In the genomic region with DNA sequence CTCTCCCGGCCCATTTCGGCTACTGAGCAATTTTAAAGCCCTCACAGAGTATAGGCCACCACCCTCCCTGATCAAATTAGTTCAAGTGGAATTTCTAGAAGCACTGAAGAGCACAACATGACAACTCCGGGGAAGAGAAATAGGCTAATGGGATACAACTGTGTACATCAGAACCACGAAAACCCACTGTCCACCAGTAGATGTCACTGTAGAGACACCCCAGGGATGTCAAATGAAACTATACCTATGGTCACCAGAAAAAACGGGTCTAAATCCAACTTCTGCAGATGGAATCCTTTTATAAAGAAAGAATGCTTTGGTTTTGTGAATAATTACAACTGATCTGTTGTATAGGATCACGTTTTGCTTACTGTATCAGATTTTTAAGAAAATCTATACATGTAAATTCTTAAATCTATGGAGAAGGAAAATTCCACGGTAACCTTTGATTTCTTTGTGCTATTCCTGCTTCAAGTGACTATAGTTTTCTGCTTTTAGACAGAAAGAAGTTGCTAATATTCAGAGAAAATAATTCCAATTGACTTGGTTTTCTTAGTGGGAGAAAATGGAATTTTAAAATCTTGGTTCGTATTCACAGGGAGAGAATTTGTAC, we compare ENCODE assay signal across 9 cellular contexts. TPM values are rescaled to one million over a fixed set of nuclear protein-coding genes. Genes with fewer than 3 reads are reported as not detected.
DNase-seq lines count a peak whose midpoint lies in the region; ATAC-seq and TF ChIP-seq lines count a peak whose summit lies in the region.
"Had no signal": no experiment of that assay in that cellular context is flagged by ENCODE, and none has a peak within 500 bp of the region (broad histone marks: within the 10 kb centered on the region; RNA-seq: fewer than 3 reads in every experiment).

No MANE protein-coding gene starts in this region.

- peak; percentile 37 for DNase-seq in activated gamma-delta T cell treated with Interleukin-2 at 50 U/mL for 16 hours
- DNase-seq in activated gamma-delta T cell (lab: John Stamatoyannopoulos, UW), result no peak
- no peak for DNase-seq in RWPE2 (ENCODE audit: low spot score)
- no peak for DNase-seq in breast epithelium (ENCODE audit: low spot score in 2 of 2)
- DNase-seq in iris pigment epithelial cell (ENCODE audit: low read depth), result peak; percentile 66
- no peak for DNase-seq in stimulated activated effector memory CD8-positive, alpha-beta T cell treated with anti-CD3 and anti-CD28 coated beads, Interleukin-12 subunit alpha, Interleukin-12 subunit beta, amount 100 ng/mL, for 72 hours (ENCODE audit: low spot score in 2 of 2)

- TF ChIP-seq CTCF in RWPE2 (IDR thresholded peaks at IDR 0.05; ENCODE audit: poor library complexity, severe bottlenecking) (peak; percentile 65), breast epithelium (IDR thresholded peaks at IDR 0.05) (peak in 2 of 3 donors; percentile 39 to 47)

- no peak for TF ChIP-seq POLR2A in breast epithelium (IDR thresholded peaks at IDR 0.05)

- H3K4me1 ChIP-seq in RWPE2 (ENCODE audit: insufficient read depth, poor library complexity, severe bottlenecking) (no peaks in the 10 kb centered on the region), breast epithelium (no peaks in the 10 kb centered on the region)

- peak overlapping the region in 2 of 3 donors; percentile 1 to 12 for H3K27ac Mint-ChIP-seq in IgD-negative memory B cell
- peak overlapping the region; percentile 90 for H3K27ac Mint-ChIP-seq in stimulated activated effector memory CD8-positive, alpha-beta T cell treated with anti-CD3 and anti-CD28 coated beads, Interleukin-12 subunit alpha, Interleukin-12 subunit beta, amount 100 ng/mL, for 72 hours

- H3K9me3 ChIP-seq in RWPE2 (ENCODE audit: severe bottlenecking) (no peaks in the 10 kb centered on the region), breast epithelium (no peaks in the 10 kb centered on the region)

- H3K4me3 Mint-ChIP-seq in IgD-negative memory B cell, result no peak overlapping the region
- H3K4me3 Mint-ChIP-seq in stimulated activated effector memory CD8-positive, alpha-beta T cell treated with anti-CD3 and anti-CD28 coated beads, Interleukin-12 subunit alpha, Interleukin-12 subunit beta, amount 100 ng/mL, for 72 hours, result no peak overlapping the region

- H3K36me3 ChIP-seq in RWPE2 (ENCODE audit: low read depth) (peaks cover 6% of the 10 kb centered on the region; the same call in 1 of the 2 replicates), breast epithelium (no peaks in the 10 kb centered on the region)

- H3K27me3 ChIP-seq in RWPE2 (ENCODE audit: insufficient read depth, poor library complexity, severe bottlenecking), result no peaks in the 10 kb centered on the region
- H3K27me3 ChIP-seq in breast epithelium, result peaks cover 0 to 51% of the 10 kb centered on the region in 2 donors

- H3K4me1 Mint-ChIP-seq in IgD-negative memory B cell, result peaks cover 1 to 5% (median 3%) of the 10 kb centered on the region in 3 donors
- H3K4me1 Mint-ChIP-seq in stimulated activated effector memory CD8-positive, alpha-beta T cell treated with anti-CD3 and anti-CD28 coated beads, Interleukin-12 subunit alpha, Interleukin-12 subunit beta, amount 100 ng/mL, for 72 hours, result peaks cover 56% of the 10 kb centered on the region

- H3K27me3 Mint-ChIP-seq in IgD-negative memory B cell, result peaks cover 5% of the 10 kb centered on the region

- H3K4me3 ChIP-seq in RWPE2 (ENCODE audit: severe bottlenecking) (no peak overlapping the region), breast epithelium (no peak overlapping the region)

- H3K27ac ChIP-seq in RWPE2 (ENCODE audit: poor library complexity, severe bottlenecking), result no peak overlapping the region
- H3K27ac ChIP-seq in breast epithelium, result no peak overlapping the region
- H3K27ac ChIP-seq: epithelial cell of prostate had no signal

- no peaks in the 10 kb centered on the region for H3K9me3 Mint-ChIP-seq in IgD-negative memory B cell
- no peaks in the 10 kb centered on the region for H3K9me3 Mint-ChIP-seq in stimulated activated effector memory CD8-positive, alpha-beta T cell treated with anti-CD3 and anti-CD28 coated beads, Interleukin-12 subunit alpha, Interleukin-12 subunit beta, amount 100 ng/mL, for 72 hours

- intact Hi-C loops in breast epithelium (cut with DNase I; ENCODE audit: low total_unique reads), result no loop called here

- H3K36me3 Mint-ChIP-seq in IgD-negative memory B cell, result no peaks in the 10 kb centered on the region
- H3K36me3 Mint-ChIP-seq in stimulated activated effector memory CD8-positive, alpha-beta T cell treated with anti-CD3 and anti-CD28 coated beads, Interleukin-12 subunit alpha, Interleukin-12 subunit beta, amount 100 ng/mL, for 72 hours, result peaks cover 100% of the 10 kb centered on the region

- peak; percentile 59; the same call in 2 of the 3 replicates for ATAC-seq in RWPE2 (ENCODE audit: low read depth)
- ATAC-seq in stimulated activated effector memory CD8-positive, alpha-beta T cell treated with anti-CD3 and anti-CD28 coated beads, Interleukin-12 subunit alpha, Interleukin-12 subunit beta, amount 100 ng/mL, for 72 hours, result peak; percentile 57
- no peak for ATAC-seq in GM19452 (IDR thresholded peaks at IDR 0.05; ENCODE audit: unreplicated experiment)

RNA-seq across cellular contexts. Expression of gene MAP3K15, which starts 29.5 kb away (rescaled TPM):
- not detected for polyA plus RNA-seq in IgD-negative memory B cell
- total RNA-seq in breast epithelium, result not detected

Comparison
In these comparisons a context has a peak if more than half of its experiments do, and no peak if none do; other contexts are left out.
1. DNase-seq: peak in activated gamma-delta T cell treated with Interleukin-2 at 50 U/mL for 16 hours (single experiment) and iris pigment epithelial cell (single experiment); none in activated gamma-delta T cell (single experiment), RWPE2 (single experiment), breast epithelium (0 of 2) and stimulated activated effector memory CD8-positive, alpha-beta T cell treated with anti-CD3 and anti-CD28 coated beads, Interleukin-12 subunit alpha, Interleukin-12 subunit beta, amount 100 ng/mL, for 72 hours (0 of 2).